Comparison of ENCODE assay signal across 8 cellular contexts in genomic region chr12:27245039-27245438, GRCh38. TPM values are rescaled to one million over a fixed set of nuclear protein-coding genes. Genes with fewer than 3 reads are reported as not detected.
DNase-seq lines count a peak whose midpoint lies in the region; ATAC-seq, FAIRE-seq and TF ChIP-seq lines count a peak whose summit lies in the region.

No MANE protein-coding gene starts in this region.

- WGBS in heart left ventricle, 4 donors, result 7 to 16% (median 10%) methylated on average over 3 of the region's 3 CpGs
- WGBS in lung, 2 donors, result 32 to 33% methylated on average over 3 of the region's 3 CpGs

- in situ Hi-C loops in astrocyte of the cerebellum (cut with HindIII; ENCODE audit: low sequenced_read_pairs), result no loop called here

- H3K27me3 ChIP-seq in heart left ventricle (no peaks in the 10 kb centered on the region), lung (ENCODE audit: control insufficient read depth, insufficient read depth) (no peaks in the 10 kb centered on the region), uterus (no peaks in the 10 kb centered on the region)

- DNase-seq in heart left ventricle (no peak), cardiac septum (ENCODE audit: low spot score) (no peak), astrocyte of the cerebellum (ENCODE audit: low read depth) (no peak), lung (ENCODE audit: low spot score) (no peak), uterus (no peak), cerebellum (ENCODE audit: low spot score) (no peak), GM10266 (ENCODE audit: extremely low spot score) (no peak), RCC 7860 (ENCODE audit: low spot score) (no peak)

- H3K4me3 ChIP-seq in heart left ventricle, result peak overlapping the region; percentile 59 to 96 (median 76)
- H3K4me3 ChIP-seq in astrocyte of the cerebellum (ENCODE audit: low read depth, low read length), result peak overlapping the region; percentile 85
- H3K4me3 ChIP-seq in lung, result peak overlapping the region; percentile 77
- peak overlapping the region; percentile 61 to 62 for H3K4me3 ChIP-seq in uterus

- TF ChIP-seq CTCF in heart left ventricle (IDR thresholded peaks at IDR 0.05), result no peak
- no peak for TF ChIP-seq CTCF in astrocyte of the cerebellum (IDR thresholded peaks at IDR 0.05; ENCODE audit: low read depth, low read length, missing control alignments)
- TF ChIP-seq CTCF in lung (IDR thresholded peaks at IDR 0.05; ENCODE audit: control extremely low read depth, extremely low read depth), result no peak
- TF ChIP-seq CTCF in uterus (IDR thresholded peaks at IDR 0.05), result no peak
- TF ChIP-seq CTCF in GM10266 (IDR thresholded peaks at IDR 0.05; ENCODE audit: control insufficient read depth, insufficient read depth, low read depth, missing control alignments), result no peak

- no peak for TF ChIP-seq POLR2A in heart left ventricle (IDR thresholded peaks at IDR 0.05)
- TF ChIP-seq POLR2A in uterus (IDR thresholded peaks at IDR 0.05), result no peak

- intact Hi-C loops in heart left ventricle (cut with DNase I) (loop anchor here (2.0 to 10.0 kb wide), 15 partner anchors 37 to 310 kb away; partner anchors contain the start of genes MED21 (in 4 of the 10), TM7SF3 (in 3 of the 10), FGFR1OP2 (in 1 of the 10) and INTS13 (in 1 of the 10)), cardiac septum (cut with DNase I) (loop anchor here (2.0 to 10.0 kb wide), 3 partner anchors 42 to 306 kb away; partner anchors contain the start of genes FGFR1OP2 and MED21), uterus (cut with DNase I; ENCODE audit: low total_unique reads) (no loop called here)

- ATAC-seq in heart left ventricle (no peak), lung (ENCODE audit: insufficient read depth, low FRiP score) (no peak)

- H3K36me3 ChIP-seq in heart left ventricle (no peaks in the 10 kb centered on the region), lung (ENCODE audit: control insufficient read depth in 2 of 2, insufficient read depth in 2 of 2, low read length in 2 of 2) (no peaks in the 10 kb centered on the region), uterus (no peaks in the 10 kb centered on the region)

- H3K27ac ChIP-seq in heart left ventricle, result peak overlapping the region; percentile 73 to 97 (median 90)
- peak overlapping the region in 1 of 2 donors; percentile 92 for H3K27ac ChIP-seq in lung (ENCODE audit: low read depth in 1 of 2, low read length in 1 of 2)
- peak overlapping the region; percentile 90 for H3K27ac ChIP-seq in uterus

- H3K9me3 ChIP-seq in heart left ventricle (peaks cover 0 to 5% (median 0%) of the 10 kb centered on the region in 12 donors), lung (ENCODE audit: control insufficient read depth in 2 of 2, insufficient read depth in 1 of 2, low read length in 1 of 2) (no peaks in the 10 kb centered on the region), uterus (no peaks in the 10 kb centered on the region)

- FAIRE-seq in RCC 7860 (lab: Jason Lieb, UNC), result no peak

- H3K4me1 ChIP-seq in heart left ventricle, result peaks cover 0 to 47% (median 28%) of the 10 kb centered on the region in 12 donors
- H3K4me1 ChIP-seq in lung (ENCODE audit: control insufficient read depth in 2 of 2, insufficient read depth in 2 of 2, low read length in 2 of 2), result peaks cover 0 to 12% of the 10 kb centered on the region in 2 donors
- no peaks in the 10 kb centered on the region for H3K4me1 ChIP-seq in uterus

RNA-seq across cellular contexts. Expression of gene STK38L, which starts 1.0 kb away (rescaled TPM):
- total RNA-seq in heart left ventricle (100 to 1,000 TPM in 2 of 9 donors, 10 to 100 TPM in 7; 26.3 to 142 (median 83.7) TPM), cardiac septum (269 TPM), lung (10 to 100 TPM; 27.0 to 41.5 TPM), uterus (10 to 100 TPM; 26.9 to 69.3 (median 49.9) TPM), cerebellum (22.3 TPM)
- polyA plus RNA-seq in heart left ventricle (10 to 100 TPM; 21.1 to 22.3 TPM), lung (10 to 100 TPM in 1 of 2 donors, 1 to 10 TPM in 1; 6.5 to 10.1 TPM)
